21 cellular contexts compared by ENCODE assay signal in genomic region chr17:10836966-10837599, GRCh38. TPM values are rescaled to one million over a fixed set of nuclear protein-coding genes. Genes with fewer than 3 reads are reported as not detected.
DNase-seq lines count a peak whose midpoint lies in the region; ATAC-seq, FAIRE-seq and TF ChIP-seq lines count a peak whose summit lies in the region.
"Had no signal": no experiment of that assay in that cellular context is flagged by ENCODE, and none has a peak within 500 bp of the region (broad histone marks: within the 10 kb centered on the region; RNA-seq: fewer than 3 reads in every experiment).

No MANE protein-coding gene starts in this region.

- no peaks in the 10 kb centered on the region for H3K27me3 ChIP-seq in Peyer's patch
- H3K27me3 ChIP-seq in transverse colon = no peaks in the 10 kb centered on the region

- TF ChIP-seq EP300 in transverse colon (IDR thresholded peaks at IDR 0.05; ENCODE audit: low read depth) = no peak

- DNase-seq in NCI-H2029 (lab: John Stamatoyannopoulos, UW) = peak; percentile 42
- peak in 2 of 3 donors; percentile 60 to 61 for DNase-seq in Peyer's patch
- DNase-seq in transverse colon = peak; percentile 77
- no peak for DNase-seq in D721Med (ENCODE audit: insufficient read length, low spot score)
- no peak for DNase-seq in NK-92 (lab: John Stamatoyannopoulos, UW; ENCODE audit: unreplicated experiment)
- no peak for DNase-seq in mucosa of gallbladder (ENCODE audit: low spot score)
- DNase-seq: ACHN; CD8-positive, alpha-beta memory T cell; IMR-90; NCI-H1436 treated with DMSO at 0.1 percent for 48 hours; NCI-H2081; NCI-H82; PC-9; SW 1271 had no signal

- peak; percentile 35 for ATAC-seq in esophagus mucosa

- no peaks in the 10 kb centered on the region for H3K36me3 ChIP-seq in Peyer's patch
- no peaks in the 10 kb centered on the region for H3K36me3 ChIP-seq in transverse colon
- H3K36me3 ChIP-seq: HAP-1 had no signal

- TF ChIP-seq POLR2A in Peyer's patch (IDR thresholded peaks at IDR 0.05) = no peak
- no peak for TF ChIP-seq POLR2A in transverse colon (IDR thresholded peaks at IDR 0.05)

- no peaks in the 10 kb centered on the region for H3K4me1 ChIP-seq in Peyer's patch
- H3K4me1 ChIP-seq in transverse colon = peaks cover 0 to 24% (median 12%) of the 10 kb centered on the region in 4 donors
- H3K4me1 ChIP-seq: HAP-1 had no signal

- H3K9me3 ChIP-seq in Peyer's patch = no peaks in the 10 kb centered on the region
- H3K9me3 ChIP-seq in transverse colon = no peaks in the 10 kb centered on the region
- H3K9me3 ChIP-seq: HAP-1 had no signal

- WGBS in transverse colon (ENCODE audit: low coverage in 1 of 2), 2 donors = 47% methylated on average over 15 of the region's 15 CpGs; no CpG with 5 or more reads in 1 of the 2 donors

- FAIRE-seq in D721Med (lab: Jason Lieb, UNC) = no peak
- FAIRE-seq: G401.6, HTR-8/SVneo had no signal

- intact Hi-C loops in transverse colon (cut with DNase I; ENCODE audit: low total_unique reads) = no loop called here

- in situ Hi-C loops in transverse colon (cut with MboI; ENCODE audit: low pct_ligation_motif_present in 1 of 4, low pct_unique_long_range_greater_than_20kb in 1 of 4, low sequenced_read_pairs in 3 of 4) = loop anchor here (5.0 to 25.0 kb wide), 4 partner anchors 62 to 200 kb away; partner anchors contain the start of gene TMEM220 (in 1 of the 4)

- no peak for TF ChIP-seq CTCF in Peyer's patch (IDR thresholded peaks at IDR 0.05)
- no peak for TF ChIP-seq CTCF in transverse colon (IDR thresholded peaks at IDR 0.05)
- no peak for TF ChIP-seq CTCF in D721Med (IDR thresholded peaks at IDR 0.05; ENCODE audit: insufficient read depth, missing control alignments)

- H3K27ac ChIP-seq in Peyer's patch (peak overlapping the region in 1 of 4 donors; percentile 48), transverse colon (peak overlapping the region in 3 of 4 donors; percentile 37 to 71 (median 59))
- H3K27ac ChIP-seq: HL-60, PC-9 had no signal

- H3K4me3 ChIP-seq in Peyer's patch (no peak overlapping the region), transverse colon (no peak overlapping the region)
- H3K4me3 ChIP-seq: HAP-1, PC-9 had no signal

RNA-seq across cellular contexts. Expression of gene PIRT, which starts 0.8 kb away (rescaled TPM):
- total RNA-seq in Peyer's patch (1 to 10 TPM in 2 of 4 donors, under 1 TPM in 2; 0.35 to 2.0 (median 1.2) TPM), esophagus mucosa (not detected), transverse colon (1 to 10 TPM in 3 of 4 donors, not detected in 1; 2.4 to 6.4 (median 2.5) TPM), mucosa of gallbladder (0.32 TPM)
- total RNA-seq: CD8-positive, alpha-beta memory T cell; IMR-90; M059J; NCI-H460; PC-9 had no signal

RNA-seq across cellular contexts. Expression of gene TMEM238L, which starts 33.2 kb away (rescaled TPM):
- total RNA-seq in Peyer's patch (10 to 100 TPM; 16.3 to 45.3 (median 25.4) TPM), esophagus mucosa (2.3 TPM), transverse colon (10 to 100 TPM; 34.4 to 66.5 (median 42.5) TPM), mucosa of gallbladder (7.5 TPM)
- total RNA-seq: CD8-positive, alpha-beta memory T cell; IMR-90; M059J; NCI-H460; PC-9 had no signal

Comparison
In these comparisons a context has a peak if more than half of its experiments do, and no peak if none do; other contexts are left out.
1. DNase-seq: peak in NCI-H2029 (single experiment), Peyer's patch (2 of 3) and transverse colon (single experiment); none in D721Med (single experiment), NK-92 (single experiment) and mucosa of gallbladder (single experiment).